11 cellular contexts compared by ENCODE assay signal in the genomic region with DNA sequence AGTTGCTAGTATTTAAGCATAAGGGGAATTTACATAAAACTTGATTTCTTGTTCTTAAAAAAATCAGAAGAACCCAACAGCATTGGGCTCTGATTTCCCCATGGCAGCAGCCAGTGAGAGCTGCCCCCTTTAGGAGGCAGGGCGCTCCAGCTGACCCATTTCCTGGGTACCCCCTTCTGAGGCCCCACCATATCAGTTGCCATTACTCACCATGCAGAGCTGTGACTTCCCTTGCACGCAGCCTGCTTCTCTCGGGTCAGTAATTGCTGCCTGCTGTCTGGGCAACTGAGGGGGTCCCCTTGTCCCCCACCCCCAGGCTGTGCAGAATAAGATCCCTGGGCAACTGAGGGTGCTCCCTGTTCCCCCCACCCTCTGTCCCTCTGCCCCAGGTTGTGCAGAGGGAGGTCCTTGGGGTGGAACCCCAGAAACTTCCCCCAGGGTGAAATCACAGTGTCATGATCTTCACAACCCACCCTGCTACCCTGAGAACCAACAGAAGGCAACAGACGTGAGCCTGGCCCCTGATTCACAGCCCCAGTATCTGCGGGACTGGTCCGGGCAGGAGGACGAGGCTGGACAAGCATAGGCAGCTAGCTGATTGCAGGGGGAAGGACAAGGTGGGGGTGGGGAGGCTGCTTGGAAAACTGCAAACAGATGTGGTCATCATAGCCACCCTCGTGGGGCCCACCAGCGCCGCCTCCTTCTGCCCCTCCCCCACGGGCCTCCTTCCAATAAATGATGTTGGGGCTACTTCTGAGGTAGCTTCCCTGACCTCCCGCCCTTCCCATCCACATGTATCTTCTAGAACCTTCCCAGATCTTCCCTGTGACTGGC. TPM values are rescaled to one million over a fixed set of nuclear protein-coding genes. Genes with fewer than 3 reads are reported as not detected.
A peak's percentile ranks its signal among the peaks of the same experiment; 100 is the strongest.
DNase-seq lines count a peak whose midpoint lies in the region; ATAC-seq and TF ChIP-seq lines count a peak whose summit lies in the region.
"Had no signal": no experiment of that assay in that cellular context is flagged by ENCODE, and none has a peak within 500 bp of the region (broad histone marks: within the 10 kb centered on the region; RNA-seq: fewer than 3 reads in every experiment).

No MANE protein-coding gene starts in this region.

- ATAC-seq in left ventricle myocardium superior: peak; percentile 51
- ATAC-seq in GM19467 (IDR thresholded peaks at IDR 0.05; ENCODE audit: unreplicated experiment): no peak
- ATAC-seq in upper lobe of right lung: no peak

- in situ Hi-C loops in brain microvascular endothelial cell (cut with HindIII; ENCODE audit: low pct_ligation_motif_present, low sequenced_read_pairs): no loop called here

- H3K4me1 ChIP-seq in HUES6 (ENCODE audit: control insufficient read depth, insufficient read depth, low read length) (peaks cover 30% of the 10 kb centered on the region), subcutaneous abdominal adipose tissue (ENCODE audit: control insufficient read depth in 5 of 5, insufficient read depth in 5 of 5, low read length in 5 of 5) (peaks cover 6 to 34% (median 25%) of the 10 kb centered on the region in 5 donors), upper lobe of right lung (no peaks in the 10 kb centered on the region)

- DNase-seq in brain microvascular endothelial cell (peak; percentile 39), left ventricle myocardium superior (peak; percentile 55), NCI-H2081 (lab: John Stamatoyannopoulos, UW) (no peak), NCI-H345 (lab: John Stamatoyannopoulos, UW) (no peak), upper lobe of right lung (no peak)
- DNase-seq: activated CD4-positive, alpha-beta memory T cell treated with anti-CD3 and anti-CD28 coated beads for 36 hours; activated effector memory CD4-positive, alpha-beta T cell treated with Interleukin-2 at 50 U/mL for 16 hours had no signal

- H3K27ac ChIP-seq in HUES6 (ENCODE audit: low read depth, low read length) (no peak overlapping the region; the same call in 1 of the 2 replicates), brain microvascular endothelial cell (no peak overlapping the region), subcutaneous abdominal adipose tissue (ENCODE audit: low read depth, low read length) (peak overlapping the region; percentile 89), upper lobe of right lung (no peak overlapping the region)
- H3K27ac ChIP-seq: epithelial cell of prostate had no signal

- H3K9ac ChIP-seq in HUES6 (ENCODE audit: low read length) (no peak overlapping the region), subcutaneous abdominal adipose tissue (ENCODE audit: low read length in 5 of 5) (peak overlapping the region in 2 of 5 donors; percentile 48 to 57)

- H3K27me3 ChIP-seq in HUES6 (ENCODE audit: control insufficient read depth, insufficient read depth, low read length) (no peaks in the 10 kb centered on the region), brain microvascular endothelial cell (replicated peaks) (no peaks in the 10 kb centered on the region), subcutaneous abdominal adipose tissue (ENCODE audit: control insufficient read depth in 5 of 5, insufficient read depth in 4 of 5, low read length in 5 of 5) (no peaks in the 10 kb centered on the region), upper lobe of right lung (no peaks in the 10 kb centered on the region)

- H3K36me3 ChIP-seq in HUES6 (ENCODE audit: control insufficient read depth, insufficient read depth, low read length) (no peaks in the 10 kb centered on the region), brain microvascular endothelial cell (replicated peaks) (no peaks in the 10 kb centered on the region), subcutaneous abdominal adipose tissue (ENCODE audit: control insufficient read depth in 5 of 5, insufficient read depth in 5 of 5, low read length in 5 of 5) (no peaks in the 10 kb centered on the region), upper lobe of right lung (no peaks in the 10 kb centered on the region)

- H3K9me3 ChIP-seq in HUES6 (ENCODE audit: control insufficient read depth, insufficient read depth, low read depth, low read length) (no peaks in the 10 kb centered on the region), subcutaneous abdominal adipose tissue (ENCODE audit: control insufficient read depth in 5 of 5, low read length in 5 of 5) (peaks cover 0 to 5% (median 0%) of the 10 kb centered on the region in 5 donors), upper lobe of right lung (no peaks in the 10 kb centered on the region)

- TF ChIP-seq CTCF in brain microvascular endothelial cell (IDR thresholded peaks at IDR 0.05; ENCODE audit: low read depth, low read length, missing control alignments) (no peak), upper lobe of right lung (IDR thresholded peaks at IDR 0.05) (no peak)

- H3K4me3 ChIP-seq in HUES6 (ENCODE audit: low read depth, low read length) (peak overlapping the region; percentile 13; the same call in 1 of the 2 replicates), brain microvascular endothelial cell (ENCODE audit: low read depth, low read length) (no peak overlapping the region), subcutaneous abdominal adipose tissue (ENCODE audit: low read depth in 1 of 5, low read length in 5 of 5) (peak overlapping the region in 4 of 5 donors; percentile 1 to 36 (median 23)), upper lobe of right lung (no peak overlapping the region)

- intact Hi-C loops in left ventricle myocardium superior (cut with micrococcal nuclease): no loop called here
- intact Hi-C loops in upper lobe of right lung (cut with DNase I): no loop called here

RNA-seq across cellular contexts. Expression of a gene that starts 12.0 kb away (rescaled TPM):
- 51.4 TPM for total RNA-seq in left ventricle myocardium superior
- total RNA-seq in upper lobe of right lung: 59.0 TPM

Comparison
In these comparisons a context has a peak if more than half of its experiments do, and no peak if none do; other contexts are left out.
1. H3K4me3 ChIP-seq: peak in HUES6 (single experiment) and subcutaneous abdominal adipose tissue (4 of 5); none in brain microvascular endothelial cell (single experiment) and upper lobe of right lung (single experiment).
2. DNase-seq: peak in brain microvascular endothelial cell (single experiment) and left ventricle myocardium superior (single experiment); none in NCI-H2081 (0 of 2), NCI-H345 (single experiment) and upper lobe of right lung (single experiment).